Comparison of ENCODE assay signal across 38 cellular contexts in genomic region chr1:2041887-2042286, GRCh38. TPM values are rescaled to one million over a fixed set of nuclear protein-coding genes. Genes with fewer than 3 reads are reported as not detected.
"Had no signal": no experiment of that assay in that cellular context is flagged by ENCODE, and none has a peak within 500 bp of the region (broad histone marks: within the 10 kb centered on the region; RNA-seq: fewer than 3 reads in every experiment).

No MANE protein-coding gene starts in this region.

- H3K9me3 ChIP-seq: ascending aorta, mucosa of descending colon, neutrophil, ovary, thyroid gland, upper lobe of right lung had no signal

- H3K4me1 ChIP-seq: ascending aorta had no signal

- ATAC-seq: activated CD4-positive, CD25-positive, alpha-beta regulatory T cell treated with anti-CD3 and anti-CD28 coated beads, Interleukin-2, amount 50 U/mL, for 24 hours; gastroesophageal sphincter; left cardiac atrium; left ventricle myocardium superior; mucosa of descending colon; natural killer cell treated with Interleukin-12 subunit alpha and Interleukin-12 subunit beta and Interleukin-15 and Interleukin-18, amount 100 ng/mL, for 72 hours; sciatic nerve; stimulated activated effector memory CD8-positive, alpha-beta T cell treated with anti-CD3 and anti-CD28 coated beads, Interleukin-12 subunit alpha, Interleukin-12 subunit beta, amount 100 ng/mL, for 72 hours; T-helper 17 cell; upper lobe of right lung had no signal

- H3K27ac ChIP-seq: ascending aorta, gastroesophageal sphincter, neutrophil, ovary, skin epidermis, stomach, thyroid gland, upper lobe of right lung, WERI-Rb-1 had no signal

- H3K4me3 ChIP-seq: ascending aorta, gastroesophageal sphincter, mucosa of descending colon, ovary, skin epidermis, stomach, thyroid gland, upper lobe of right lung had no signal

- DNase-seq: activated CD4-positive, alpha-beta T cell treated with anti-CD3 and anti-CD28 coated beads for 48 hours; activated CD4-positive, alpha-beta T cell treated with anti-CD3 and anti-CD28 coated beads, Interleukin-2, amount 50 U/mL, for 48 hours; activated CD8-positive, alpha-beta memory T cell treated with anti-CD3 and anti-CD28 coated beads for 24 hours; activated effector memory CD4-positive, alpha-beta T cell treated with Interleukin-2 at 50 U/mL for 16 hours; activated naive CD4-positive, alpha-beta T cell treated with anti-CD3 and anti-CD28 coated beads for 36 hours; activated naive CD8-positive, alpha-beta T cell treated with anti-CD3 and anti-CD28 coated beads, Interleukin-2, amount 10 ng/mL, durations not matched to agents 7 days and 5 days; cortex of kidney; hippocampal formation; left cardiac atrium; left ventricle myocardium superior; mucosa of descending colon; ovary; stimulated activated CD4-positive, alpha-beta T cell treated with anti-CD3 and anti-CD28 coated beads, Interleukin-12 subunit alpha, Interleukin-12 subunit beta, amount 100 ng/mL, for 4 hours; stimulated activated CD4-positive, alpha-beta T cell treated with anti-CD3 and anti-CD28 coated beads, Interleukin-4, amount 100 ng/mL, for 24 hours; stomach; T-helper 17 cell; T1000; thyroid gland; upper lobe of right lung; WERI-Rb-1 had no signal

- H3K36me3 ChIP-seq: ascending aorta, gastroesophageal sphincter, neutrophil, ovary, stomach, thyroid gland, upper lobe of right lung, WERI-Rb-1 had no signal

- FAIRE-seq: endothelial cell of umbilical vein, keratinocyte had no signal

- H3K27me3 ChIP-seq: ascending aorta, ovary, thyroid gland, upper lobe of right lung had no signal

RNA-seq across cellular contexts. Expression of gene GABRD, which starts 22.7 kb away (rescaled TPM):
- total RNA-seq: activated naive CD4-positive, alpha-beta T cell treated with anti-CD3 and anti-CD28 coated beads for 36 hours; activated naive CD8-positive, alpha-beta T cell treated with anti-CD3 and anti-CD28 coated beads, Interleukin-2, amount 10 ng/mL, durations not matched to agents 7 days and 5 days; ascending aorta; endothelial cell of umbilical vein; fibroblast of lung; fibroblast of villous mesenchyme; mesenteric fat pad; mucosa of descending colon; myocyte; natural killer cell treated with Interleukin-12 subunit alpha and Interleukin-12 subunit beta and Interleukin-15 and Interleukin-18, amount 100 ng/mL, for 72 hours; progenitor cell of endocrine pancreas; renal cortical epithelial cell; sciatic nerve had no signal
- polyA plus RNA-seq: endothelial cell of umbilical vein, fibroblast of lung, keratinocyte had no signal

RNA-seq across cellular contexts. Expression of gene CFAP74, which starts 38.3 kb away (rescaled TPM):
- total RNA-seq: activated naive CD4-positive, alpha-beta T cell treated with anti-CD3 and anti-CD28 coated beads for 36 hours; activated naive CD8-positive, alpha-beta T cell treated with anti-CD3 and anti-CD28 coated beads, Interleukin-2, amount 10 ng/mL, durations not matched to agents 7 days and 5 days; ascending aorta; cardiac septum; endothelial cell of umbilical vein; fibroblast of lung; fibroblast of villous mesenchyme; left cardiac atrium; left ventricle myocardium superior; lung microvascular endothelial cell; mesenteric fat pad; myocyte; natural killer cell treated with Interleukin-12 subunit alpha and Interleukin-12 subunit beta and Interleukin-15 and Interleukin-18, amount 100 ng/mL, for 72 hours; renal cortical epithelial cell; T-helper 17 cell had no signal
- polyA plus RNA-seq: endothelial cell of umbilical vein, fibroblast of lung, keratinocyte, stomach had no signal
